In genomic region chr4:16007471-16008095, GRCh38 we compare ENCODE assay signal across 17 cellular contexts. TPM values are rescaled to one million over a fixed set of nuclear protein-coding genes. Genes with fewer than 3 reads are reported as not detected.
DNase-seq lines count a peak whose midpoint lies in the region; ATAC-seq and TF ChIP-seq lines count a peak whose summit lies in the region.
"Had no signal": no experiment of that assay in that cellular context is flagged by ENCODE, and none has a peak within 500 bp of the region (broad histone marks: within the 10 kb centered on the region; RNA-seq: fewer than 3 reads in every experiment).

No MANE protein-coding gene starts in this region.

- H3K9me3 Mint-ChIP-seq in WTC11: no peaks in the 10 kb centered on the region
- no peaks in the 10 kb centered on the region for H3K9me3 Mint-ChIP-seq in CD4-positive, alpha-beta memory T cell
- H3K9me3 Mint-ChIP-seq: CD14-positive monocyte; CD8-positive, alpha-beta memory T cell had no signal

- DNase-seq in DMS 273 (lab: John Stamatoyannopoulos, UW; ENCODE audit: unreplicated experiment): peak; percentile 56
- peak; percentile 69 for DNase-seq in NCI-H69 (lab: John Stamatoyannopoulos, UW)
- DNase-seq in WTC11 (ENCODE audit: low spot score): no peak
- peak; percentile 24 for DNase-seq in retina
- DNase-seq in smooth muscle cell (lab: John Stamatoyannopoulos, UW; ENCODE audit: unreplicated experiment): no peak
- no peak for DNase-seq in CD4-positive, alpha-beta memory T cell
- DNase-seq: Caco-2; CD8-positive, alpha-beta memory T cell; GM23248 had no signal

- peaks cover 47% of the 10 kb centered on the region for H3K36me3 Mint-ChIP-seq in WTC11
- no peaks in the 10 kb centered on the region for H3K36me3 Mint-ChIP-seq in CD4-positive, alpha-beta memory T cell
- H3K36me3 Mint-ChIP-seq: CD14-positive monocyte; CD8-positive, alpha-beta memory T cell had no signal

- H3K4me3 Mint-ChIP-seq in WTC11: no peak overlapping the region
- H3K4me3 Mint-ChIP-seq in CD4-positive, alpha-beta memory T cell: no peak overlapping the region
- H3K4me3 Mint-ChIP-seq: CD14-positive monocyte; CD8-positive, alpha-beta memory T cell had no signal

- H3K27me3 ChIP-seq in smooth muscle cell (ENCODE audit: low read depth): no peaks in the 10 kb centered on the region
- H3K27me3 ChIP-seq in CD4-positive, alpha-beta memory T cell (ENCODE audit: insufficient read depth, low read length): no peaks in the 10 kb centered on the region

- 72% methylated on average over 5 of the region's 5 CpGs for WGBS in smooth muscle cell (ENCODE audit: low lambda C conversion rate)

- H3K27ac Mint-ChIP-seq in WTC11: 0 out of 2 replicates have a peak overlapping the region, but pooled peaks have one; percentile 36
- no peak overlapping the region for H3K27ac Mint-ChIP-seq in CD4-positive, alpha-beta memory T cell
- H3K27ac Mint-ChIP-seq: CD14-positive monocyte had no signal

- no peak for ATAC-seq in WTC11
- ATAC-seq: A549, GM12878, HCT116 had no signal

- POLR2A ChIA-PET in WTC11 (lab: Charles Lee): no interaction called here
- POLR2A ChIA-PET in CD4-positive, alpha-beta memory T cell (lab: Charles Lee; ENCODE audit: partially characterized antibody): no interaction called here

- no peaks in the 10 kb centered on the region for H3F3A ChIP-seq in smooth muscle cell (ENCODE audit: low read depth)

- no peak overlapping the region for H2AFZ ChIP-seq in smooth muscle cell (ENCODE audit: low read depth)
- H2AFZ ChIP-seq: GM23248 had no signal

- no peaks in the 10 kb centered on the region for H3K79me2 ChIP-seq in smooth muscle cell (ENCODE audit: low read depth)

- H3K4me3 ChIP-seq in smooth muscle cell: no peak overlapping the region
- H3K4me3 ChIP-seq in CD4-positive, alpha-beta memory T cell (ENCODE audit: low read length in 2 of 2): no peak overlapping the region
- H3K4me3 ChIP-seq: A549, GM12878, GM23248 had no signal

- H3K9me3 ChIP-seq in smooth muscle cell (replicated peaks; ENCODE audit: low read depth): no peaks in the 10 kb centered on the region
- no peaks in the 10 kb centered on the region for H3K9me3 ChIP-seq in CD4-positive, alpha-beta memory T cell (ENCODE audit: control insufficient read depth in 1 of 2, low read length in 2 of 2)
- H3K9me3 ChIP-seq: A549, Caco-2 had no signal

- no peaks in the 10 kb centered on the region for H3K36me3 ChIP-seq in smooth muscle cell (ENCODE audit: low read depth)
- H3K36me3 ChIP-seq in CD4-positive, alpha-beta memory T cell (ENCODE audit: insufficient read depth, low read length): no peaks in the 10 kb centered on the region

- no peaks in the 10 kb centered on the region for H3K4me1 ChIP-seq in smooth muscle cell (ENCODE audit: low read depth)
- H3K4me1 ChIP-seq in CD4-positive, alpha-beta memory T cell (ENCODE audit: insufficient read depth, low read length): no peaks in the 10 kb centered on the region
- H3K4me1 ChIP-seq: A549, Caco-2 had no signal

- H3K4me2 ChIP-seq in smooth muscle cell: no peak overlapping the region
- H3K4me2 ChIP-seq: A549 had no signal

- no peak overlapping the region for H3K27ac ChIP-seq in smooth muscle cell (ENCODE audit: low read depth)
- no peak overlapping the region for H3K27ac ChIP-seq in CD4-positive, alpha-beta memory T cell (ENCODE audit: low read depth, low read length)
- H3K27ac ChIP-seq: A549, GM23248, HL-60 had no signal

- H3K4me1 Mint-ChIP-seq in WTC11: peaks cover 5% of the 10 kb centered on the region
- peaks cover 0 to 1% (median 0%) of the 10 kb centered on the region in 4 donors for H3K4me1 Mint-ChIP-seq in CD4-positive, alpha-beta memory T cell
- H3K4me1 Mint-ChIP-seq: CD14-positive monocyte; CD8-positive, alpha-beta memory T cell had no signal

- H3K9ac ChIP-seq in smooth muscle cell (ENCODE audit: low read depth): no peak overlapping the region
- H3K9ac ChIP-seq: GM23248 had no signal

- no peaks in the 10 kb centered on the region for H3K27me3 Mint-ChIP-seq in WTC11 (ENCODE audit: low read depth)
- H3K27me3 Mint-ChIP-seq in CD4-positive, alpha-beta memory T cell: peaks cover 15 to 30% of the 10 kb centered on the region in 2 donors

- H4K20me1 ChIP-seq in smooth muscle cell (ENCODE audit: low read depth): no peaks in the 10 kb centered on the region

- CTCF ChIA-PET in WTC11 (lab: Charles Lee): interaction anchor here (0.8 kb wide), 1 partner anchor 202 kb away, joined by 3 read pairs; no protein-coding TSS in a partner anchor
- CTCF ChIA-PET in CD4-positive, alpha-beta memory T cell (lab: Charles Lee; ENCODE audit: partially characterized antibody): interaction anchor here (2.3 kb wide), 1 partner anchor 202 kb away, joined by 7 read pairs; no protein-coding TSS in a partner anchor

- TF ChIP-seq CTCF in WTC11 (IDR thresholded peaks at IDR 0.05) (no peak), smooth muscle cell (IDR thresholded peaks at IDR 0.05; ENCODE audit: borderline replicate concordance, insufficient read depth, poor library complexity, severe bottlenecking) (no peak)

- intact Hi-C loops in CD4-positive, alpha-beta memory T cell (cut with micrococcal nuclease): no loop called here

TF ChIP-seq in WTC11, 78 proteins besides CTCF, POLR2A, EP300 and RAD21 (continues in another document):
- TF ChIP-seq CREB1 (CRISPR knock-in tag; IDR thresholded peaks at IDR 0.05) (no peak), OVOL2 (CRISPR knock-in tag; IDR thresholded peaks at IDR 0.05; ENCODE audit: borderline replicate concordance) (no peak), TP53 (CRISPR knock-in tag; IDR thresholded peaks at IDR 0.05) (no peak), ETV6 (CRISPR knock-in tag; IDR thresholded peaks at IDR 0.05) (no peak), PRDM15 (CRISPR knock-in tag; IDR thresholded peaks at IDR 0.05) (no peak), ZNF219 (CRISPR knock-in tag; IDR thresholded peaks at IDR 0.05; ENCODE audit: borderline replicate concordance) (no peak), ATF1 (CRISPR knock-in tag; IDR thresholded peaks at IDR 0.05) (no peak), ZNF671 (CRISPR knock-in tag; IDR thresholded peaks at IDR 0.05) (no peak), TEAD1 (CRISPR knock-in tag; IDR thresholded peaks at IDR 0.05) (no peak), ZNF425 (CRISPR knock-in tag; conservative IDR thresholded peaks at IDR 0.05) (no peak), FOXP1 (CRISPR knock-in tag; IDR thresholded peaks at IDR 0.05; ENCODE audit: borderline replicate concordance) (no peak), TEAD4 (CRISPR knock-in tag; IDR thresholded peaks at IDR 0.05) (no peak)
- TF ChIP-seq, protein P1, sequence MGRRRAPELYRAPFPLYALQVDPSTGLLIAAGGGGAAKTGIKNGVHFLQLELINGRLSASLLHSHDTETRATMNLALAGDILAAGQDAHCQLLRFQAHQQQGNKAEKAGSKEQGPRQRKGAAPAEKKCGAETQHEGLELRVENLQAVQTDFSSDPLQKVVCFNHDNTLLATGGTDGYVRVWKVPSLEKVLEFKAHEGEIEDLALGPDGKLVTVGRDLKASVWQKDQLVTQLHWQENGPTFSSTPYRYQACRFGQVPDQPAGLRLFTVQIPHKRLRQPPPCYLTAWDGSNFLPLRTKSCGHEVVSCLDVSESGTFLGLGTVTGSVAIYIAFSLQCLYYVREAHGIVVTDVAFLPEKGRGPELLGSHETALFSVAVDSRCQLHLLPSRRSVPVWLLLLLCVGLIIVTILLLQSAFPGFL (CRISPR knock-in tag; IDR thresholded peaks at IDR 0.05; ENCODE audit: borderline replicate concordance): no peak

RNA-seq across cellular contexts. Expression of gene FGFBP2, which starts 44.6 kb away (rescaled TPM):
- 0.24 TPM in 1 of 3 replicates, not detected in the others for total RNA-seq in WTC11 (2021)
- total RNA-seq in smooth muscle cell: not detected in 2 replicates
- not detected in 2 replicates for polyA plus RNA-seq in smooth muscle cell
- under 1 TPM in 1 of 2 experiments, not detected in 1; 0.38 TPM for total RNA-seq in CD4-positive, alpha-beta memory T cell
- under 1 TPM in 1 of 2 donors, not detected in 1; 0.22 TPM for polyA plus RNA-seq in CD4-positive, alpha-beta memory T cell
- total RNA-seq: Daoy, GM12878, GM23248 had no signal
- polyA plus RNA-seq: A549, AG04450, BJ, GM23248 had no signal

Comparison
In these comparisons a context has a peak if more than half of its experiments do, and no peak if none do; other contexts are left out.
1. DNase-seq: peak in DMS 273 (single experiment), NCI-H69 (single experiment) and retina (single experiment); none in WTC11 (single experiment), smooth muscle cell (single experiment) and CD4-positive, alpha-beta memory T cell (0 of 5).